Comparison of ENCODE assay signal across 8 cellular contexts in the genomic region with DNA sequence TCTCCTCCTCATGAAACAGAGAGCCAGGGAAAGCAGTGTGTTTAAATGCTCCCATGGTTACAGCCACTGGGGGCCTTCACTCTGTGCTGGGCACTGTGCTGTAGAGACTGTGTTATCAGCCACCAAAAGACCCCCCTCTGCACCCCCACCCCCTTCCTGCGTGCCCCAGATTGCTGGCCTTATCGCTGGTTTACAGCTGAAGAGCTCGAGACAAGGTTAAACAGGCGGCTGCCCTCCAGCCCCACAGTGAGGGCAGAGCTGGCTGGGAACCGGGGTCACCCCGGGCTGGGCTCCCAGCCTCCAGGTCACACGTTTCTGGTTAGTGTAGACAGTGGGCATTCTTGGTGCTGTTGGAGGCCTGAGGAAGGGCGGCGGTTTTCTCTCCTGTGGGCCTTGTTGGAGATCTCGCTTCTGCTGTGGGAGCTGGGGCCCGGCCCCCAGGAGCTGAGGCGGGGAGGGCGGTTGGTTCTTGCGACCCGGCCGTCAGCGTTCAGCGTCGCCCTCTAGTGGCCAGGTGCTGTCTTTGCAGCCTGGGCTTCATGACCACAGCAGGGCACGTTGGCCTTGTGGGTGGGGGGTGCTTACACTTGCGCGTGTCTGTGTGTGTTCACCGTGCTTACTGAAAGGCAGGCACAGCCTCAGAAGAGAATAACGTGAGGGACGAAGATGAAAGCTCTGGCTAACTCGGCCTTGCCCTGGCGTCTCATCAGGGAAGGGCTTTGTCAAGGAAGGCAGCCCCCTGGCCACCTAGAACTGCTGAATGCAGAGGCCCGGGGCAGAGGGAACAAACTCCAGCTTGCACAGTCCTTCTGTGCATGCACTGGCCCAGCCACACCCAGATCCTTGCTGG. TPM values are rescaled to one million over a fixed set of nuclear protein-coding genes. Genes with fewer than 3 reads are reported as not detected.
DNase-seq lines count a peak whose midpoint lies in the region; ATAC-seq and TF ChIP-seq lines count a peak whose summit lies in the region.

No MANE protein-coding gene starts in this region.

- ATAC-seq in stimulated activated memory B cell treated with anti-CD40 and anti-IgM and Interleukin-4, amounts not matched to agents 10 μg/mL and 1 μg/mL and 100 μg/mL, for 72 hours: peak; percentile 78
- ATAC-seq in GM21381 (IDR thresholded peaks at IDR 0.05; ENCODE audit: unreplicated experiment): no peak

- peaks cover 44% of the 10 kb centered on the region for H3K4me1 Mint-ChIP-seq in activated CD4-positive, alpha-beta T cell treated with anti-CD3 and anti-CD28 coated beads, Interleukin-2, amount 10 ng/mL, durations not matched to agents 7 days and 5 days
- H3K4me1 Mint-ChIP-seq in mesothelial cell of epicardium: peaks cover 4% of the 10 kb centered on the region
- peaks cover 79% of the 10 kb centered on the region for H3K4me1 Mint-ChIP-seq in stimulated activated memory B cell treated with anti-CD40 and anti-IgM and Interleukin-4, amounts not matched to agents 10 μg/mL and 1 μg/mL and 100 μg/mL, for 72 hours

- H3K4me3 Mint-ChIP-seq in activated CD4-positive, alpha-beta T cell treated with anti-CD3 and anti-CD28 coated beads, Interleukin-2, amount 10 ng/mL, durations not matched to agents 7 days and 5 days: no peak overlapping the region
- no peak overlapping the region for H3K4me3 Mint-ChIP-seq in mesothelial cell of epicardium
- peak overlapping the region; percentile 6 for H3K4me3 Mint-ChIP-seq in stimulated activated memory B cell treated with anti-CD40 and anti-IgM and Interleukin-4, amounts not matched to agents 10 μg/mL and 1 μg/mL and 100 μg/mL, for 72 hours

- H3K9me3 Mint-ChIP-seq in activated CD4-positive, alpha-beta T cell treated with anti-CD3 and anti-CD28 coated beads, Interleukin-2, amount 10 ng/mL, durations not matched to agents 7 days and 5 days: no peaks in the 10 kb centered on the region
- no peaks in the 10 kb centered on the region for H3K9me3 Mint-ChIP-seq in mesothelial cell of epicardium
- no peaks in the 10 kb centered on the region for H3K9me3 Mint-ChIP-seq in stimulated activated memory B cell treated with anti-CD40 and anti-IgM and Interleukin-4, amounts not matched to agents 10 μg/mL and 1 μg/mL and 100 μg/mL, for 72 hours

- no peak overlapping the region for H3K4me3 ChIP-seq in choroid plexus epithelial cell (ENCODE audit: low read depth, low read length)

- no peaks in the 10 kb centered on the region for H3K27me3 Mint-ChIP-seq in activated CD4-positive, alpha-beta T cell treated with anti-CD3 and anti-CD28 coated beads, Interleukin-2, amount 10 ng/mL, durations not matched to agents 7 days and 5 days
- H3K27me3 Mint-ChIP-seq in mesothelial cell of epicardium (ENCODE audit: low read depth): no peaks in the 10 kb centered on the region
- no peaks in the 10 kb centered on the region for H3K27me3 Mint-ChIP-seq in stimulated activated memory B cell treated with anti-CD40 and anti-IgM and Interleukin-4, amounts not matched to agents 10 μg/mL and 1 μg/mL and 100 μg/mL, for 72 hours

- POLR2A ChIA-PET in GM10248 (lab: Yijun Ruan, JAX): no interaction called here
- POLR2A ChIA-PET in activated CD4-positive, alpha-beta T cell treated with anti-CD3 and anti-CD28 coated beads, Interleukin-2, amount 10 ng/mL, durations not matched to agents 7 days and 5 days (lab: Charles Lee): no interaction called here

- CTCF ChIA-PET in GM10248 (lab: Yijun Ruan, JAX): interaction anchor here (0.7 to 6.7 kb wide), 39 partner anchors 9 to 1690 kb away, joined by 3 to 138 read pairs (median 4); partner anchors contain the start of gene TBC1D22A
- CTCF ChIA-PET in activated CD4-positive, alpha-beta T cell treated with anti-CD3 and anti-CD28 coated beads, Interleukin-2, amount 10 ng/mL, durations not matched to agents 7 days and 5 days (lab: Charles Lee): interaction anchor here (1.4 to 4.3 kb wide), 9 partner anchors 9 to 242 kb away, joined by 4 to 35 read pairs (median 8); partner anchors contain the start of gene TBC1D22A

- H3K27ac Mint-ChIP-seq in activated CD4-positive, alpha-beta T cell treated with anti-CD3 and anti-CD28 coated beads, Interleukin-2, amount 10 ng/mL, durations not matched to agents 7 days and 5 days: peak overlapping the region; percentile 38
- peak overlapping the region; percentile 27 for H3K27ac Mint-ChIP-seq in mesothelial cell of epicardium
- H3K27ac Mint-ChIP-seq in stimulated activated memory B cell treated with anti-CD40 and anti-IgM and Interleukin-4, amounts not matched to agents 10 μg/mL and 1 μg/mL and 100 μg/mL, for 72 hours: no peak overlapping the region

- peak; percentile 97 for TF ChIP-seq CTCF in GM10248 (IDR thresholded peaks at IDR 0.05; ENCODE audit: control extremely low read depth, extremely low read depth, low read depth, missing control alignments)
- peak; percentile 94 for TF ChIP-seq CTCF in choroid plexus epithelial cell (conservative IDR thresholded peaks at IDR 0.05; ENCODE audit: low read depth, low read length)
- peak; percentile 96 for TF ChIP-seq CTCF in mesothelial cell of epicardium (IDR thresholded peaks at IDR 0.05; ENCODE audit: unreplicated experiment)

- peaks cover 48% of the 10 kb centered on the region for H3K36me3 Mint-ChIP-seq in activated CD4-positive, alpha-beta T cell treated with anti-CD3 and anti-CD28 coated beads, Interleukin-2, amount 10 ng/mL, durations not matched to agents 7 days and 5 days (ENCODE audit: low read depth)
- H3K36me3 Mint-ChIP-seq in mesothelial cell of epicardium: peaks cover 18% of the 10 kb centered on the region
- peaks cover 80% of the 10 kb centered on the region for H3K36me3 Mint-ChIP-seq in stimulated activated memory B cell treated with anti-CD40 and anti-IgM and Interleukin-4, amounts not matched to agents 10 μg/mL and 1 μg/mL and 100 μg/mL, for 72 hours

- DNase-seq in GM10248 (ENCODE audit: extremely low spot score) (peak; percentile 86), LoVo (ENCODE audit: low spot score) (peak; percentile 61), choroid plexus epithelial cell (ENCODE audit: low read depth) (peak; percentile 49), mesothelial cell of epicardium (ENCODE audit: low spot score in 2 of 2, unreplicated experiment in 2 of 2) (peak in 1 of 2 experiments; percentile 64), SIG-M5 treated with dmso at 0.1 percent for 504 hours (lab: John Stamatoyannopoulos, UW; ENCODE audit: unreplicated experiment) (no peak)
- peak; percentile 73 for DNase-seq in activated CD4-positive, alpha-beta T cell treated with anti-CD3 and anti-CD28 coated beads, Interleukin-2, amount 10 ng/mL, durations not matched to agents 7 days and 5 days

RNA-seq across cellular contexts. Expression of gene TBC1D22A, which starts 40.8 kb away (rescaled TPM):
- 10 to 100 TPM; 34.1 to 39.2 TPM for total RNA-seq in activated CD4-positive, alpha-beta T cell treated with anti-CD3 and anti-CD28 coated beads, Interleukin-2, amount 10 ng/mL, durations not matched to agents 7 days and 5 days
- 26.2 to 26.7 TPM (median 26.6 TPM) in 3 replicates for total RNA-seq in mesothelial cell of epicardium
